8 cellular contexts compared by ENCODE assay signal in genomic region chr7:107661081-107661864, GRCh38. TPM values are rescaled to one million over a fixed set of nuclear protein-coding genes. Genes with fewer than 3 reads are reported as not detected.
DNase-seq lines count a peak whose midpoint lies in the region; ATAC-seq, FAIRE-seq and TF ChIP-seq lines count a peak whose summit lies in the region.

No MANE protein-coding gene starts in this region.

- H3K4me3 ChIP-seq in endothelial cell of umbilical vein (replicated peaks in 1 of 3; ENCODE audit: insufficient read depth in 1 of 3, low read depth in 1 of 3, low read length in 3 of 3), result peak overlapping the region; percentile 44 to 56 (median 50)
- H3K4me3 ChIP-seq in muscle layer of duodenum (ENCODE audit: low read depth in 1 of 2, low read length in 2 of 2), result peak overlapping the region; percentile 43 to 71

- no peak for TF ChIP-seq POLR2A in endothelial cell of umbilical vein (IDR thresholded peaks at IDR 0.05; ENCODE audit: low read depth, low read length)

- intact Hi-C loops in activated CD4-positive, alpha-beta memory T cell treated with anti-CD3 and anti-CD28 coated beads for 36 hours (cut with micrococcal nuclease), result loop anchor here (5.0 kb wide), 2 partner anchors 216 to 1314 kb away; no protein-coding TSS in a partner anchor
- intact Hi-C loops in endothelial cell of umbilical vein (cut with micrococcal nuclease), result no loop called here

- H3K27me3 ChIP-seq in endothelial cell of umbilical vein (ENCODE audit: control insufficient read depth in 2 of 2, insufficient read depth in 2 of 2, low read length in 2 of 2) (peaks cover 6 to 27% of the 10 kb centered on the region in 2 experiments), muscle layer of duodenum (ENCODE audit: low read depth, low read length) (peaks cover 30% of the 10 kb centered on the region)

- peak; percentile 63 for FAIRE-seq in endothelial cell of umbilical vein (lab: Jason Lieb, UNC)

- H3K9me3 Mint-ChIP-seq in activated CD4-positive, alpha-beta memory T cell treated with anti-CD3 and anti-CD28 coated beads for 36 hours, result no peaks in the 10 kb centered on the region

- H3K79me2 ChIP-seq in endothelial cell of umbilical vein (ENCODE audit: control insufficient read depth, insufficient read depth, low read length), result no peaks in the 10 kb centered on the region

- no TSS peak for BruUV-seq in endothelial cell of umbilical vein (replicated peaks; lab: Mats Ljungman, UMichigan)

- H3K9me1 ChIP-seq in endothelial cell of umbilical vein (replicated peaks; ENCODE audit: control insufficient read depth, extremely low read depth, insufficient read depth, low read length), result no peaks in the 10 kb centered on the region

- H4K20me1 ChIP-seq in endothelial cell of umbilical vein (replicated peaks; ENCODE audit: control insufficient read depth, extremely low read depth, insufficient read depth, low read length), result no peaks in the 10 kb centered on the region

- H3K4me1 ChIP-seq in endothelial cell of umbilical vein (ENCODE audit: control insufficient read depth, extremely low read depth, insufficient read depth, low read length) (peaks cover 18% of the 10 kb centered on the region), muscle layer of duodenum (ENCODE audit: control insufficient read depth in 1 of 2, insufficient read depth in 2 of 2, low read length in 2 of 2) (peaks cover 0 to 17% of the 10 kb centered on the region in 2 donors)

- peaks cover 30% of the 10 kb centered on the region for H3K4me1 Mint-ChIP-seq in activated CD4-positive, alpha-beta memory T cell treated with anti-CD3 and anti-CD28 coated beads for 36 hours (ENCODE audit: low read depth)

- POLR2A ChIA-PET in activated CD4-positive, alpha-beta memory T cell treated with anti-CD3 and anti-CD28 coated beads for 36 hours (lab: Charles Lee), result interaction anchor here (0.6 to 1.6 kb wide), 5 partner anchors 9 to 492 kb away, joined by 3 to 4 read pairs (median 3); partner anchors contain the start of genes COG5, DUS4L and HBP1
- POLR2A ChIA-PET in endothelial cell of umbilical vein (lab: Charles Lee), result interaction anchor here (0.6 to 0.8 kb wide), 2 partner anchors 44 to 128 kb away, joined by 3 to 5 read pairs; no protein-coding TSS in a partner anchor

- peak overlapping the region; percentile 37 for H3K27ac ChIP-seq in C4-2B
- no peak overlapping the region for H3K27ac ChIP-seq in endothelial cell of umbilical vein (ENCODE audit: insufficient read depth, low read depth, low read length)
- no peak overlapping the region for H3K27ac ChIP-seq in muscle layer of duodenum (ENCODE audit: low read length)
- H3K27ac ChIP-seq in temporal lobe (ENCODE audit: low read depth, low read length), result peak overlapping the region; percentile 30

- TF ChIP-seq CTCF in C4-2B (conservative IDR thresholded peaks at IDR 0.05) (peak; percentile 81), endothelial cell of umbilical vein (IDR thresholded peaks at IDR 0.05; ENCODE audit: extremely low read depth in 1 of 2, insufficient read depth in 1 of 2, low read depth in 1 of 2, low read length in 2 of 2) (peak in 1 of 2 donors; percentile 32)

- DNase-seq in NCI-H1105 treated with DMSO at 0.1 percent for 48 hours (lab: John Stamatoyannopoulos, UW) (peak; percentile 59), endothelial cell of umbilical vein (ENCODE audit: low read depth, low spot score) (peak; percentile 67)
- peak; percentile 70 for DNase-seq in activated CD4-positive, alpha-beta memory T cell treated with anti-CD3 and anti-CD28 coated beads for 36 hours

- H3K9me3 ChIP-seq in endothelial cell of umbilical vein (replicated peaks; ENCODE audit: control insufficient read depth, insufficient read depth, low read length) (no peaks in the 10 kb centered on the region), muscle layer of duodenum (ENCODE audit: control insufficient read depth in 1 of 2, low read length in 2 of 2) (no peaks in the 10 kb centered on the region)

- peak overlapping the region; percentile 93 for H3K27ac Mint-ChIP-seq in activated CD4-positive, alpha-beta memory T cell treated with anti-CD3 and anti-CD28 coated beads for 36 hours

- no peak overlapping the region for H3K9ac ChIP-seq in endothelial cell of umbilical vein (replicated peaks; ENCODE audit: extremely low read depth, insufficient read depth, low read length)

- H3K36me3 ChIP-seq in endothelial cell of umbilical vein (ENCODE audit: control insufficient read depth in 2 of 2, extremely low read depth in 1 of 2, insufficient read depth in 2 of 2, low read length in 2 of 2), result no peaks in the 10 kb centered on the region
- H3K36me3 ChIP-seq in muscle layer of duodenum (ENCODE audit: control insufficient read depth in 1 of 2, insufficient read depth in 2 of 2, low read length in 2 of 2), result no peaks in the 10 kb centered on the region

- H3K4me3 Mint-ChIP-seq in activated CD4-positive, alpha-beta memory T cell treated with anti-CD3 and anti-CD28 coated beads for 36 hours, result peak overlapping the region; percentile 84

- no peaks in the 10 kb centered on the region for H3K36me3 Mint-ChIP-seq in activated CD4-positive, alpha-beta memory T cell treated with anti-CD3 and anti-CD28 coated beads for 36 hours

- peak overlapping the region; percentile 92 for H3K4me2 ChIP-seq in endothelial cell of umbilical vein (ENCODE audit: insufficient read depth, low read length)

- H3K27me3 Mint-ChIP-seq in activated CD4-positive, alpha-beta memory T cell treated with anti-CD3 and anti-CD28 coated beads for 36 hours, result peaks cover 11% of the 10 kb centered on the region

- dilution Hi-C loops in endothelial cell of umbilical vein (cut with MboI; ENCODE audit: extremely low pct_ligation_motif_present, low sequenced_read_pairs), result no loop called here

- CTCF ChIA-PET in activated CD4-positive, alpha-beta memory T cell treated with anti-CD3 and anti-CD28 coated beads for 36 hours (lab: Charles Lee), result interaction anchor here (0.8 to 2.4 kb wide), 11 partner anchors 27 to 218 kb away, joined by 3 to 8 read pairs (median 5); partner anchors contain the start of genes BCAP29, CBLL1, COG5 and DUS4L
- CTCF ChIA-PET in endothelial cell of umbilical vein (lab: Charles Lee), result interaction anchor here (0.6 to 2.1 kb wide), 17 partner anchors 19 to 220 kb away, joined by 3 to 12 read pairs (median 4); partner anchors contain the start of genes BCAP29 and CBLL1

- H2AFZ ChIP-seq in endothelial cell of umbilical vein (ENCODE audit: low read depth, low read length), result peak overlapping the region; percentile 91

- ATAC-seq in GM19438 (IDR thresholded peaks at IDR 0.05; ENCODE audit: low read depth, unreplicated experiment) (peak; percentile 64), GM18858 (IDR thresholded peaks at IDR 0.05; ENCODE audit: unreplicated experiment) (no peak)

TF ChIP-seq in endothelial cell of umbilical vein, 7 proteins besides CTCF, POLR2A, EP300 and RAD21:
- TF ChIP-seq FOS (IDR thresholded peaks at IDR 0.05; ENCODE audit: borderline replicate concordance, insufficient read depth, low read length), result no peak
- no peak for TF ChIP-seq JUN (IDR thresholded peaks at IDR 0.05; ENCODE audit: borderline replicate concordance, insufficient read depth, insufficient read length, low read depth)
- no peak for TF ChIP-seq MAX (IDR thresholded peaks at IDR 0.05; ENCODE audit: insufficient read depth, insufficient read length)
- no peak for TF ChIP-seq POLR2AphosphoS5 (IDR thresholded peaks at IDR 0.05; ENCODE audit: insufficient read depth, low read depth, low read length)
- TF ChIP-seq EZH2 (IDR thresholded peaks at IDR 0.05; ENCODE audit: borderline replicate concordance, low read depth, low read length, severe bottlenecking), result no peak
- no peak for TF ChIP-seq GATA2 (IDR thresholded peaks at IDR 0.05; ENCODE audit: insufficient read depth, insufficient read length, low read depth, low read length)
- TF ChIP-seq MYC (IDR thresholded peaks at IDR 0.05; ENCODE audit: low read depth, low read length), result no peak

RNA-seq across cellular contexts. Expression of gene SLC26A4, which starts 0.6 kb away (rescaled TPM):
- 1 to 10 TPM; 5.2 to 7.1 TPM for total RNA-seq in activated CD4-positive, alpha-beta memory T cell treated with anti-CD3 and anti-CD28 coated beads for 36 hours
- total RNA-seq in endothelial cell of umbilical vein (0.77 and 1.3 TPM in 2 replicates), temporal lobe (3.4 TPM)
- 0.49 and 0.79 TPM in 2 replicates for polyA plus RNA-seq in endothelial cell of umbilical vein
- 0.40 and 0.55 TPM in 2 replicates for polyA plus RNA-seq in endothelial cell of umbilical vein (2011; cell fraction: cytosol; rRNA removed)
- 1.2 and 1.4 TPM in 2 replicates for polyA plus RNA-seq in endothelial cell of umbilical vein (2011; cell fraction: nucleus; rRNA removed)
- 0.33 and 0.34 TPM in 2 replicates for polyA plus RNA-seq in endothelial cell of umbilical vein (2012)
- 0.68 and 4.1 TPM in 2 replicates for polyA minus RNA-seq in endothelial cell of umbilical vein
- polyA minus RNA-seq in endothelial cell of umbilical vein (2011; cell fraction: cytosol; rRNA and poly(A)+ RNA removed), result not detected
- 1.9 and 2.2 TPM in 2 replicates for polyA minus RNA-seq in endothelial cell of umbilical vein (2011; cell fraction: nucleus; rRNA and poly(A)+ RNA removed)

Comparison
In these comparisons a context has a peak if more than half of its experiments do, and no peak if none do; other contexts are left out.
1. H3K27ac ChIP-seq: peak in C4-2B (single experiment) and temporal lobe (single experiment); none in endothelial cell of umbilical vein (single experiment) and muscle layer of duodenum (single experiment).
2. Peak in every context shown above with its lines, with median percentiles within 50 percentile points of each other: DNase-seq.